24 cellular contexts compared by ENCODE assay signal in the genomic region with DNA sequence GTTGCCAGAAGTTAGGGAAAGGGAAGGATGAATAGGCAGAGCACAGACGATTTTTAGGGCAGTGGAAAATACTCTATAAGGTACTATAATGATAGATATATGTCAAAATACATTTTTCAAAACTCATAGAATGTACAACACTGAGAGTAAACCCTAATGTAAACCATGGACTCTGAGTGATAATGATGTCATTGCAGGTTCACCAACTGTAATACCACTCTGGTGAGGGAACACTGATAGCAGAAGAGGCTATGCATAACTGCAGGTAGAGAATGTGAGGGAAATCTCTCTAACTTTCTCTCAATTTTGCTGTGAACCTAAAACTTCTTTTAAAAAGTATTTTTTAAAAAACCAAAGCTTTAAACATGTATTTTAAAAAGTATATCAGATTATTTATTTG.
"Had no signal": no experiment of that assay in that cellular context is flagged by ENCODE, and none has a peak within 500 bp of the region (broad histone marks: within the 10 kb centered on the region; RNA-seq: fewer than 3 reads in every experiment).

No MANE protein-coding gene starts in this region.

- H3K27ac ChIP-seq: foreskin keratinocyte, hepatocyte, parathyroid adenoma, prostate gland, spleen, tibial artery, upper lobe of left lung, uterus had no signal

- H3K36me3 ChIP-seq: prostate gland, tibial artery, upper lobe of left lung, uterus had no signal

- ATAC-seq: foreskin keratinocyte; left colon; left ventricle myocardium superior; sciatic nerve; stimulated activated memory B cell treated with anti-CD40 and anti-IgM and Interleukin-4, amounts not matched to agents 10 μg/mL and 1 μg/mL and 100 μg/mL, for 72 hours had no signal

- H3K4me3 ChIP-seq: hepatocyte, lung, prostate gland, spleen, tibial artery, upper lobe of left lung, uterus had no signal

- DNase-seq: effector CD4-positive, alpha-beta T cell; endodermal cell; erythroblast; foreskin keratinocyte; head of caudate nucleus; left colon; left ventricle myocardium superior; mesenchymal stem cell; midbrain; naive B cell; retina; spleen; stimulated activated CD4-positive, alpha-beta T cell treated with anti-CD3 and anti-CD28 coated beads, Interleukin-15, amount 100 ng/mL, for 24 hours; stimulated activated CD4-positive, alpha-beta T cell treated with anti-CD3 and anti-CD28 coated beads, Interleukin-1b, Interleukin-23, amount 100 ng/mL, for 48 hours; stimulated activated CD4-positive, alpha-beta T cell treated with anti-CD3 and anti-CD28 coated beads, Interleukin-4, amount 100 ng/mL, for 24 hours; tibial artery; upper lobe of left lung; uterus had no signal

- H3K4me2 ChIP-seq: hepatocyte had no signal

- H3K9me3 ChIP-seq: prostate gland, tibial artery, upper lobe of left lung, uterus had no signal

- H3K4me1 ChIP-seq: foreskin keratinocyte, parathyroid adenoma, prostate gland, spleen, tibial artery, upper lobe of left lung, uterus had no signal

- H2AFZ ChIP-seq: hepatocyte, parathyroid adenoma had no signal

- H3K27me3 ChIP-seq: foreskin keratinocyte, hepatocyte, spleen, tibial artery, upper lobe of left lung, uterus had no signal

- H3K9ac ChIP-seq: parathyroid adenoma had no signal
